ENCODE assay signal across 24 cellular contexts in the genomic region with DNA sequence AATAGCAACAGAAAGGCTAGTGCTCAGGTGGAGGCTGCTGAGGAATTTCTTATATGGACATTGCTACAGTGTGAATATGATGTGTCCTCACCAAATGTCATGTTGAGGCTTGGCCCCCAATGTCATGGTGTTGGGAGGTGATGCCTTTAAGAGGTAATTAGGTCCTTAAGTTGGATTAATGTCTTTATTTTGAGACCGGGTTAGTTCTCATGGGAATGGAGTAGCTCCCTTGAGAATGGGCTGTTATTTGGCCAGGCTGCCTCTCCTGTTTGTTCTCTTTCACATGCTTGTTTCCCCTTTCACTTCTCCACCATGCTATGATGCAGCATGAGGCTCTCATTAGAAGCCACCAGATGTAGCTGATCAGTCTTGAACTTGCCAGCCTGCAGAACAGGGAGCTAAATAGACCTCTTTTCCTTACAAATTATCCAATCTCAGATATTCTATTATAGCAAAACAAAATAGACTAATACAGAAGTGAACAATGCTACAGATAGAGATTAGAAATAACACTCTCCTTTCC.
DNase-seq lines count a peak whose midpoint lies in the region; ATAC-seq and TF ChIP-seq lines count a peak whose summit lies in the region.
"Had no signal": no experiment of that assay in that cellular context is flagged by ENCODE, and none has a peak within 500 bp of the region (broad histone marks: within the 10 kb centered on the region; RNA-seq: fewer than 3 reads in every experiment).

No MANE protein-coding gene starts in this region.

- DNase-seq in NCI-H524 (lab: John Stamatoyannopoulos, UW): peak; percentile 9 to 14
- no peak for DNase-seq in NCI-H524 treated with DMSO at 0.1 percent for 48 hours (lab: John Stamatoyannopoulos, UW)
- peak; percentile 75 for DNase-seq in NCI-H82 treated with DMSO at 0.1 percent for 48 hours (lab: John Stamatoyannopoulos, UW; ENCODE audit: unreplicated experiment)
- DNase-seq in coronary artery (ENCODE audit: low spot score): no peak
- DNase-seq in smooth muscle cell (lab: John Stamatoyannopoulos, UW; ENCODE audit: unreplicated experiment): no peak
- DNase-seq: activated CD4-positive, alpha-beta T cell treated with anti-CD3 and anti-CD28 coated beads, Interleukin-2, amount 50 U/mL, for 48 hours; activated naive CD4-positive, alpha-beta T cell treated with anti-CD3 and anti-CD28 coated beads for 36 hours; BE2C; CD8-positive, alpha-beta memory T cell; cortex of kidney; H9; KG1; MM.1S; NCI-H1417; NCI-H2081 treated with DMSO at 0.1 percent for 48 hours; stimulated activated naive CD8-positive, alpha-beta T cell treated with anti-CD3 and anti-CD28 coated beads, Interleukin-15, Interleukin-2, amounts not matched to agents 100 U/mL and 50 U/mL, for 24 hours; thyroid gland had no signal

- peaks cover 3% of the 10 kb centered on the region for H3K4me1 ChIP-seq in smooth muscle cell (ENCODE audit: low read depth)
- H3K4me1 ChIP-seq: BE2C, breast epithelium, thyroid gland had no signal

- TF ChIP-seq CTCF in coronary artery (IDR thresholded peaks at IDR 0.05) (no peak), smooth muscle cell (IDR thresholded peaks at IDR 0.05; ENCODE audit: borderline replicate concordance, insufficient read depth, poor library complexity, severe bottlenecking) (no peak)

- no peaks in the 10 kb centered on the region for H4K20me1 ChIP-seq in smooth muscle cell (ENCODE audit: low read depth)

- no peaks in the 10 kb centered on the region for H3K36me3 ChIP-seq in smooth muscle cell (ENCODE audit: low read depth)
- H3K36me3 ChIP-seq: BE2C, breast epithelium, gastroesophageal sphincter, SJSA1, thyroid gland had no signal

- no peak overlapping the region for H3K4me3 ChIP-seq in coronary artery
- H3K4me3 ChIP-seq in smooth muscle cell: no peak overlapping the region
- H3K4me3 ChIP-seq: breast epithelium, gastroesophageal sphincter, SJSA1, thyroid gland had no signal

- H3K9me3 ChIP-seq in smooth muscle cell (replicated peaks; ENCODE audit: low read depth): no peaks in the 10 kb centered on the region
- H3K9me3 ChIP-seq: BE2C, breast epithelium, gastroesophageal sphincter, thyroid gland had no signal

- H3F3A ChIP-seq in smooth muscle cell (ENCODE audit: low read depth): peaks cover 17% of the 10 kb centered on the region

- H2AFZ ChIP-seq in smooth muscle cell (ENCODE audit: low read depth): peak overlapping the region; percentile 32

- H3K27ac ChIP-seq in coronary artery (peak overlapping the region; percentile 35 to 61), smooth muscle cell (ENCODE audit: low read depth) (no peak overlapping the region)
- H3K27ac ChIP-seq: gastroesophageal sphincter, SJSA1, thyroid gland had no signal

- no peaks in the 10 kb centered on the region for H3K27me3 ChIP-seq in smooth muscle cell (ENCODE audit: low read depth)
- H3K27me3 ChIP-seq: BE2C, breast epithelium, gastroesophageal sphincter, thyroid gland had no signal

- no peak for ATAC-seq in GM18520 (IDR thresholded peaks at IDR 0.05; ENCODE audit: unreplicated experiment)
- ATAC-seq in HG03521 (IDR thresholded peaks at IDR 0.05; ENCODE audit: unreplicated experiment): no peak
- no peak for ATAC-seq in esophagus mucosa
- ATAC-seq: activated CD4-positive, CD25-positive, alpha-beta regulatory T cell treated with anti-CD3 and anti-CD28 coated beads, Interleukin-2, amount 50 U/mL, for 24 hours; gastroesophageal sphincter; stimulated activated naive CD8-positive, alpha-beta T cell treated with anti-CD3 and anti-CD28 coated beads, Interleukin-15, Interleukin-2, amounts not matched to agents 100 U/mL and 50 U/mL, for 24 hours had no signal

- WGBS in smooth muscle cell (ENCODE audit: low lambda C conversion rate): 85% methylated on average over 1 of the region's 1 CpG

- no peaks in the 10 kb centered on the region for H3K79me2 ChIP-seq in smooth muscle cell (ENCODE audit: low read depth)

- peak overlapping the region; percentile 50 for H3K4me2 ChIP-seq in smooth muscle cell

- H3K9ac ChIP-seq in smooth muscle cell (ENCODE audit: low read depth): no peak overlapping the region

Comparison
In these comparisons a context has a peak if more than half of its experiments do, and no peak if none do; other contexts are left out.
1. DNase-seq: peak in NCI-H524 (2 of 2) and NCI-H82 treated with DMSO at 0.1 percent for 48 hours (single experiment); none in NCI-H524 treated with DMSO at 0.1 percent for 48 hours (single experiment), coronary artery (single experiment) and smooth muscle cell (single experiment).